In genomic region chr19:8389891-8390616, GRCh38 we compare ENCODE assay signal across 8 cellular contexts. TPM values are rescaled to one million over a fixed set of nuclear protein-coding genes. Genes with fewer than 3 reads are reported as not detected.
A peak's percentile ranks its signal among the peaks of the same experiment; 100 is the strongest.
DNase-seq lines count a peak whose midpoint lies in the region; ATAC-seq and TF ChIP-seq lines count a peak whose summit lies in the region.

Gene RAB11B, plus strand, starts transcription at chr19:8390360. Its CDS starts 57 bp downstream, at chr19:8390417.

- H3K27ac Mint-ChIP-seq in activated naive CD8-positive, alpha-beta T cell = peak within 1 kb of the TSS; percentile 92

- peak; percentile 99 for DNase-seq in GM10248 (ENCODE audit: extremely low spot score)
- DNase-seq in NCI-H1105 (lab: John Stamatoyannopoulos, UW) = peak; percentile 100
- peak; percentile 99 for DNase-seq in SKM-1 treated with dmso at 0.1 percent for 144 hours (lab: John Stamatoyannopoulos, UW; ENCODE audit: unreplicated experiment)
- DNase-seq in glomerular endothelial cell (ENCODE audit: extremely low read depth, low read depth, low spot score) = peak; percentile 98
- DNase-seq in occipital lobe (lab: John Stamatoyannopoulos, UW) = peak; percentile 100

- CTCF ChIA-PET in GM10248 (lab: Yijun Ruan, JAX) = interaction anchor here (1.1 to 6.6 kb wide), 2 partner anchors 23 to 37 kb away, joined by 6 to 31 read pairs; partner anchors contain the start of gene MARCHF2

- peaks cover 25% of the 10 kb centered on the region for H3K4me1 Mint-ChIP-seq in activated naive CD8-positive, alpha-beta T cell (ENCODE audit: low read depth)

- peak; percentile 89 for ATAC-seq in HG02623 (IDR thresholded peaks at IDR 0.05; ENCODE audit: unreplicated experiment)

- H3K4me3 Mint-ChIP-seq in activated naive CD8-positive, alpha-beta T cell = peak within 1 kb of the TSS; percentile 92

- TF ChIP-seq CTCF in GM10248 (IDR thresholded peaks at IDR 0.05; ENCODE audit: control extremely low read depth, extremely low read depth, low read depth, missing control alignments) = no peak

- peak within 1 kb of the TSS; percentile 99 for H3K27ac ChIP-seq in temporal lobe (ENCODE audit: low read depth, low read length)

- POLR2A ChIA-PET in GM10248 (lab: Yijun Ruan, JAX) = interaction anchor here (0.6 to 1.7 kb wide), 4 partner anchors 56 to 1321 kb away, joined by 3 to 5 read pairs (median 4); partner anchors contain the start of genes TIMM44, ZNF414 and ZNF557

- H3K27me3 Mint-ChIP-seq in activated naive CD8-positive, alpha-beta T cell = no peaks in the 10 kb centered on the region

- H3K36me3 Mint-ChIP-seq in activated naive CD8-positive, alpha-beta T cell = peaks cover 4% of the 10 kb centered on the region

- H3K9me3 Mint-ChIP-seq in activated naive CD8-positive, alpha-beta T cell (ENCODE audit: low read depth) = no peaks in the 10 kb centered on the region

RNA-seq across cellular contexts. Expression of gene RAB11B, which starts in this region (rescaled TPM):
- total RNA-seq in glomerular endothelial cell = 46.3 and 71.9 TPM in 2 replicates
- total RNA-seq in occipital lobe = 76.9 TPM
- 163 TPM for total RNA-seq in temporal lobe

Comparison
In these comparisons a context has a peak if more than half of its experiments do, and no peak if none do; other contexts are left out.
1. Peak in every context shown above with its lines: DNase-seq, ATAC-seq and H3K27ac ChIP-seq.